ENCODE assay signal across 24 cellular contexts in genomic region chr9:111020594-111020993, GRCh38. TPM values are rescaled to one million over a fixed set of nuclear protein-coding genes. Genes with fewer than 3 reads are reported as not detected.
DNase-seq lines count a peak whose midpoint lies in the region; ATAC-seq and TF ChIP-seq lines count a peak whose summit lies in the region.
"Had no signal": no experiment of that assay in that cellular context is flagged by ENCODE, and none has a peak within 500 bp of the region (broad histone marks: within the 10 kb centered on the region; RNA-seq: fewer than 3 reads in every experiment).

No MANE protein-coding gene starts in this region.

- no peak for TF ChIP-seq EP300 in SK-N-SH (IDR thresholded peaks at IDR 0.05; ENCODE audit: borderline replicate concordance in 1 of 2, low read depth in 1 of 2, low read length in 1 of 2)

- no peak overlapping the region for H3K27ac ChIP-seq in SK-N-SH (ENCODE audit: low read depth in 2 of 2, low read length in 1 of 2)
- H3K27ac ChIP-seq in neural progenitor cell: no peak overlapping the region
- no peak overlapping the region for H3K27ac ChIP-seq in substantia nigra (ENCODE audit: low read depth, low read length, poor library complexity, severe bottlenecking)
- H3K27ac ChIP-seq: 22Rv1 had no signal

- peaks cover 37% of the 10 kb centered on the region for H3K4me1 Mint-ChIP-seq in osteocyte (ENCODE audit: unreplicated experiment)
- no peaks in the 10 kb centered on the region for H3K4me1 Mint-ChIP-seq in neural progenitor cell

- H2AFZ ChIP-seq in SK-N-SH (ENCODE audit: low read depth) (no peak overlapping the region), neural progenitor cell (replicated peaks) (no peak overlapping the region)

- peaks cover 0 to 8% of the 10 kb centered on the region in 2 experiments; a peak in 2 of 4 replicates for H3K4me1 ChIP-seq in SK-N-SH (ENCODE audit: control insufficient read depth in 1 of 2, insufficient read depth in 2 of 2, low read depth in 1 of 2, low read length in 1 of 2)
- H3K4me1 ChIP-seq in neural progenitor cell: no peaks in the 10 kb centered on the region

- no peaks in the 10 kb centered on the region for H3K9me2 ChIP-seq in SK-N-SH

- H3K36me3 Mint-ChIP-seq in osteocyte (ENCODE audit: unreplicated experiment) (peaks cover 23% of the 10 kb centered on the region), neural progenitor cell (peaks cover 1% of the 10 kb centered on the region)

- ATAC-seq in SK-N-SH treated with all-trans-retinoic acid at 6 μM for 48 hours (no peak), HG02623 (IDR thresholded peaks at IDR 0.05; ENCODE audit: unreplicated experiment) (no peak)

- peak overlapping the region; percentile 38 for H3K27ac Mint-ChIP-seq in osteocyte (ENCODE audit: unreplicated experiment)
- H3K27ac Mint-ChIP-seq in neural progenitor cell: no peak overlapping the region

- H3F3A ChIP-seq in SK-N-SH (replicated peaks; ENCODE audit: insufficient read depth) (no peaks in the 10 kb centered on the region), neural progenitor cell (ENCODE audit: low read depth) (no peaks in the 10 kb centered on the region)

- no peaks in the 10 kb centered on the region for H3K9me3 ChIP-seq in SK-N-SH
- no peaks in the 10 kb centered on the region for H3K9me3 ChIP-seq in neural progenitor cell (ENCODE audit: low read depth)

- no peak for TF ChIP-seq RAD21 in SK-N-SH (IDR thresholded peaks at IDR 0.05; ENCODE audit: low read length)

- POLR2A ChIA-PET in SK-N-SH (lab: Yijun Ruan, JAX): no interaction called here

- H3K79me2 ChIP-seq in SK-N-SH (ENCODE audit: insufficient read depth) (no peaks in the 10 kb centered on the region), neural progenitor cell (ENCODE audit: low read depth) (peaks cover 95% of the 10 kb centered on the region)

- DNase-seq in SK-N-SH (no peak), kidney tubule cell (ENCODE audit: low spot score) (peak; percentile 13), osteocyte (ENCODE audit: extremely low spot score, unreplicated experiment) (no peak), neural progenitor cell (ENCODE audit: low spot score) (no peak), substantia nigra (lab: John Stamatoyannopoulos, UW) (no peak)
- DNase-seq in stimulated activated CD4-positive, alpha-beta T cell treated with anti-CD3 and anti-CD28 coated beads, Interleukin-4, amount 100 ng/mL, for 1 hour: no peak
- DNase-seq: Calu3; DMS153; DND-41; KBM-7; MV-4-11; NCI-H1105; NCI-H1436 treated with DMSO at 0.1 percent for 48 hours; NCI-H1930; NCI-H2107; NCI-H446; NCI-H526; NK-92 treated with Interleukin-12 subunit alpha and Interleukin-12 subunit beta, amount 100 ng/mL, for 24 hours; RPMI8226; SHP77 had no signal

- TF ChIP-seq CTCF in SK-N-SH (IDR thresholded peaks at IDR 0.05) (no peak), osteocyte (IDR thresholded peaks at IDR 0.05) (no peak), neural progenitor cell (IDR thresholded peaks at IDR 0.05) (no peak)

- H3K9me3 Mint-ChIP-seq in osteocyte (ENCODE audit: unreplicated experiment) (no peaks in the 10 kb centered on the region), neural progenitor cell (peaks cover 4% of the 10 kb centered on the region)

- no peak overlapping the region for H3K4me3 ChIP-seq in SK-N-SH (ENCODE audit: low read depth in 2 of 2, low read length in 1 of 2)
- no peak overlapping the region for H3K4me3 ChIP-seq in neural progenitor cell

- 81% methylated on average over 1 of the region's 1 CpG for WGBS in SK-N-SH (ENCODE audit: low lambda C conversion rate)

- H3K27me3 ChIP-seq in SK-N-SH (ENCODE audit: insufficient read depth): no peaks in the 10 kb centered on the region
- H3K27me3 ChIP-seq in neural progenitor cell: no peaks in the 10 kb centered on the region

- CTCF ChIA-PET in SK-N-SH (lab: Yijun Ruan, JAX): no interaction called here

- H3K27me3 Mint-ChIP-seq in osteocyte (ENCODE audit: unreplicated experiment) (no peaks in the 10 kb centered on the region), neural progenitor cell (ENCODE audit: insufficient read depth, low read depth) (no peaks in the 10 kb centered on the region)

- H3K4me2 ChIP-seq in SK-N-SH (no peak overlapping the region), neural progenitor cell (no peak overlapping the region)

- H4K20me1 ChIP-seq in SK-N-SH (ENCODE audit: insufficient read depth): no peaks in the 10 kb centered on the region
- H4K20me1 ChIP-seq in neural progenitor cell (ENCODE audit: low read depth): peaks cover 43% of the 10 kb centered on the region

- H3K9ac ChIP-seq in SK-N-SH (no peak overlapping the region), neural progenitor cell (no peak overlapping the region)

- H3K4me3 Mint-ChIP-seq in osteocyte (ENCODE audit: unreplicated experiment): no peak overlapping the region
- H3K4me3 Mint-ChIP-seq in neural progenitor cell: no peak overlapping the region

- H3K36me3 ChIP-seq in SK-N-SH (replicated peaks in 1 of 2; ENCODE audit: control insufficient read depth in 1 of 2, insufficient read depth in 2 of 2, low read length in 1 of 2): no peaks in the 10 kb centered on the region
- no peaks in the 10 kb centered on the region for H3K36me3 ChIP-seq in neural progenitor cell

TF ChIP-seq in SK-N-SH treated with all-trans-retinoic acid at 6 μM for 48 hours, 23 proteins besides CTCF, POLR2A, EP300 and RAD21:
- TF ChIP-seq ISL1 (CRISPR knock-in tag; IDR thresholded peaks at IDR 0.05) (0 out of 2 replicates have a peak, but pooled peaks have one; percentile 9), OSR1 (CRISPR knock-in tag; IDR thresholded peaks at IDR 0.05) (no peak), ESRRG (CRISPR knock-in tag; IDR thresholded peaks at IDR 0.05) (no peak), PPARA (CRISPR knock-in tag; IDR thresholded peaks at IDR 0.05; ENCODE audit: borderline replicate concordance) (no peak), ZC3H10 (CRISPR knock-in tag; IDR thresholded peaks at IDR 0.05) (no peak), GLIS3 (CRISPR knock-in tag; IDR thresholded peaks at IDR 0.05) (no peak)

TF ChIP-seq in SK-N-SH, 30 proteins besides CTCF, POLR2A, EP300 and RAD21:
- TF ChIP-seq NRF1 (IDR thresholded peaks at IDR 0.05; ENCODE audit: low read depth, low read length) (no peak), RFX5 (IDR thresholded peaks at IDR 0.05; ENCODE audit: low read length) (no peak), FOXJ3 (CRISPR knock-in tag; IDR thresholded peaks at IDR 0.05) (no peak), EZH2phosphoT487 (IDR thresholded peaks at IDR 0.05; ENCODE audit: borderline replicate concordance, low read depth) (no peak), MAX (IDR thresholded peaks at IDR 0.05; ENCODE audit: low read depth) (no peak), SIN3A (IDR thresholded peaks at IDR 0.05; ENCODE audit: borderline replicate concordance, low read depth, low read length) (no peak), FOXM1 (IDR thresholded peaks at IDR 0.05; ENCODE audit: low read depth) (no peak), REST (IDR thresholded peaks at IDR 0.05; ENCODE audit: low read depth, low read length) (no peak), GATA2 (CRISPR knock-in tag; IDR thresholded peaks at IDR 0.05) (no peak)

RNA-seq across cellular contexts. Expression of gene LPAR1, which starts 17.7 kb away (rescaled TPM):
- 9.4 and 12.3 TPM in 2 replicates for polyA plus RNA-seq in SK-N-SH (2012; rRNA removed)
- 8.3 and 9.4 TPM in 2 replicates for polyA plus RNA-seq in SK-N-SH (2012; cell fraction: cytosol; rRNA removed)
- polyA plus RNA-seq in SK-N-SH (2012; cell fraction: nucleus; rRNA removed): 4.7 and 7.3 TPM in 2 replicates
- total RNA-seq in osteocyte (119 and 120 TPM in 2 replicates), neural progenitor cell (ENCODE audit: low replicate concordance) (30.3 and 36.0 TPM in 2 replicates)
- total RNA-seq: SK-MEL-5 had no signal
